In genomic region chr6:15897063-15897934, GRCh38 we compare ENCODE assay signal across 1 cellular context.
TF ChIP-seq lines count a peak whose summit lies in the region.

No MANE protein-coding gene starts in this region.

TF ChIP-seq in K562, 482 proteins besides CTCF, POLR2A, EP300 and RAD21 (continued from another document and continues in another):
- TF ChIP-seq ZSCAN32 (CRISPR knock-in tag; IDR thresholded peaks at IDR 0.05) (no peak), CCAR2 (IDR thresholded peaks at IDR 0.05; ENCODE audit: low read depth, low read length) (no peak), PATZ1 (CRISPR knock-in tag; IDR thresholded peaks at IDR 0.05; ENCODE audit: borderline replicate concordance) (no peak), SOX6 (IDR thresholded peaks at IDR 0.05) (no peak), STAG1 (CRISPR knock-in tag; IDR thresholded peaks at IDR 0.05; ENCODE audit: borderline replicate concordance) (no peak), KHSRP (IDR thresholded peaks at IDR 0.05) (no peak), RHOXF2B (CRISPR knock-in tag; conservative IDR thresholded peaks at IDR 0.05) (no peak), CC2D1A (IDR thresholded peaks at IDR 0.05) (no peak), TEAD1 (CRISPR knock-in tag; IDR thresholded peaks at IDR 0.05) (peak in 1 of 2 experiments; percentile 79; a peak in 1 of 4 replicates), ZNF695 (CRISPR knock-in tag; IDR thresholded peaks at IDR 0.05) (no peak), ZNF143 (CRISPR knock-in tag; IDR thresholded peaks at IDR 0.05) (no peak), ADNP (tag; IDR thresholded peaks at IDR 0.05) (no peak), NFXL1 (CRISPR knock-in tag; IDR thresholded peaks at IDR 0.05) (no peak; the same call in 1 of the 2 replicates), ZNF512 (tag; IDR thresholded peaks at IDR 0.05) (no peak), SMC3 (conservative IDR thresholded peaks at IDR 0.05; ENCODE audit: insufficient read depth, low read depth, low read length) (no peak), FOXP4 (CRISPR knock-in tag; IDR thresholded peaks at IDR 0.05; ENCODE audit: borderline replicate concordance) (0 out of 2 replicates have a peak, but pooled peaks have one; percentile 31), FIP1L1 (IDR thresholded peaks at IDR 0.05; ENCODE audit: low read depth, low read length, poor library complexity, severe bottlenecking) (no peak), ASH1L (IDR thresholded peaks at IDR 0.05; ENCODE audit: borderline replicate concordance, low read depth, partially characterized antibody) (no peak), SMAD2 (IDR thresholded peaks at IDR 0.05; ENCODE audit: low read depth, low read length) (no peak), FOXK1 (CRISPR knock-in tag; IDR thresholded peaks at IDR 0.05; ENCODE audit: borderline replicate concordance) (no peak), ZNF518B (CRISPR knock-in tag; IDR thresholded peaks at IDR 0.05) (no peak), ZNF507 (tag; conservative IDR thresholded peaks at IDR 0.05) (no peak), CBX8 (IDR thresholded peaks at IDR 0.05; ENCODE audit: borderline replicate concordance, extremely low read depth, low read depth, low read length, poor library complexity, severe bottlenecking) (no peak), SMARCA4 (IDR thresholded peaks at IDR 0.05) (peak; percentile 40; the same call in 1 of the 2 replicates), BHLHE40 (IDR thresholded peaks at IDR 0.05; ENCODE audit: low read length) (peak; percentile 86), NFRKB (IDR thresholded peaks at IDR 0.05; ENCODE audit: low read depth) (peak; percentile 79; the same call in 1 of the 2 replicates), ZNF121 (CRISPR knock-in tag; conservative IDR thresholded peaks at IDR 0.05) (no peak), MCM7 (IDR thresholded peaks at IDR 0.05) (no peak), TBL1XR1 (IDR thresholded peaks at IDR 0.05; ENCODE audit: low read length in 2 of 2) (0 out of 4 replicates have a peak, but pooled peaks of 1 of the 2 experiments have one; percentile 5), PYGO2 (tag; IDR thresholded peaks at IDR 0.05) (no peak; the same call in 1 of the 2 replicates), MEF2D (tag; conservative IDR thresholded peaks at IDR 0.05; ENCODE audit: low read depth) (peak; percentile 26), NR2C2 (CRISPR knock-in tag; IDR thresholded peaks at IDR 0.05) (no peak), NR2C2 (tag; IDR thresholded peaks at IDR 0.05) (no peak), ZFP91 (CRISPR knock-in tag; IDR thresholded peaks at IDR 0.05) (no peak), BRD4 (IDR thresholded peaks at IDR 0.05) (0 out of 2 replicates have a peak, but pooled peaks have one; percentile 9), SRSF7 (optimal IDR thresholded peaks at IDR 0.05; ENCODE audit: low read depth, low read length) (no peak), ELK3 (CRISPR knock-in tag; IDR thresholded peaks at IDR 0.05) (no peak), FOSL1 (tag; conservative IDR thresholded peaks at IDR 0.05) (no peak), NR3C1 (CRISPR knock-in tag; IDR thresholded peaks at IDR 0.05) (no peak), ZFPM2 (CRISPR knock-in tag; IDR thresholded peaks at IDR 0.05) (no peak), NKRF (IDR thresholded peaks at IDR 0.05; ENCODE audit: borderline replicate concordance) (no peak), ZBED1 (IDR thresholded peaks at IDR 0.05) (no peak), HNRNPK (IDR thresholded peaks at IDR 0.05; ENCODE audit: low read depth, low read length, poor library complexity, severe bottlenecking) (no peak), HINFP (tag; conservative IDR thresholded peaks at IDR 0.05; ENCODE audit: low read depth) (peak; percentile 20; the same call in 1 of the 2 replicates), NFATC3 (IDR thresholded peaks at IDR 0.05) (no peak), NFE2 (IDR thresholded peaks at IDR 0.05; ENCODE audit: low read depth) (no peak), ZNF778 (CRISPR knock-in tag; IDR thresholded peaks at IDR 0.05) (no peak), ZBTB43 (CRISPR knock-in tag; IDR thresholded peaks at IDR 0.05) (no peak), HMBOX1 (IDR thresholded peaks at IDR 0.05) (peak; percentile 51), PRMT5 (CRISPR knock-in tag; IDR thresholded peaks at IDR 0.05) (no peak), POLR2AphosphoS2 (IDR thresholded peaks at IDR 0.05; ENCODE audit: low read length) (no peak), ZNF445 (CRISPR knock-in tag; IDR thresholded peaks at IDR 0.05; ENCODE audit: low read depth) (no peak)
